Comparison of ENCODE assay signal across 19 cellular contexts in genomic region chr3:172448661-172449467, GRCh38. TPM values are rescaled to one million over a fixed set of nuclear protein-coding genes. Genes with fewer than 3 reads are reported as not detected.
DNase-seq lines count a peak whose midpoint lies in the region; ATAC-seq and TF ChIP-seq lines count a peak whose summit lies in the region.
"Had no signal": no experiment of that assay in that cellular context is flagged by ENCODE, and none has a peak within 500 bp of the region (broad histone marks: within the 10 kb centered on the region; RNA-seq: fewer than 3 reads in every experiment).

No MANE protein-coding gene starts in this region.

- in situ Hi-C loops in GM13976 (cut with MboI; ENCODE audit: low sequenced_read_pairs, unreplicated experiment) = no loop called here

- peaks cover 23% of the 10 kb centered on the region for H3K4me1 Mint-ChIP-seq in T-helper 1 cell treated with Interleukin-12 subunit alpha and Interleukin-12 subunit beta and Interleukin-4 antibody, amounts not matched to agents 30 μg/mL and 1 μg/mL, for 36 hours (ENCODE audit: low read depth)
- peaks cover 32 to 35% of the 10 kb centered on the region in 2 donors for H3K4me1 Mint-ChIP-seq in natural killer cell treated with Interleukin-12 subunit alpha and Interleukin-12 subunit beta and Interleukin-15 and Interleukin-18, amount 100 ng/mL, for 72 hours (ENCODE audit: low read depth in 2 of 2)

- no peak overlapping the region for H3K27ac Mint-ChIP-seq in T-helper 1 cell treated with Interleukin-12 subunit alpha and Interleukin-12 subunit beta and Interleukin-4 antibody, amounts not matched to agents 30 μg/mL and 1 μg/mL, for 36 hours
- H3K27ac Mint-ChIP-seq in natural killer cell treated with Interleukin-12 subunit alpha and Interleukin-12 subunit beta and Interleukin-15 and Interleukin-18, amount 100 ng/mL, for 72 hours = no peak overlapping the region
- H3K27ac Mint-ChIP-seq: type B pancreatic cell had no signal

- H3K27me3 Mint-ChIP-seq in T-helper 1 cell treated with Interleukin-12 subunit alpha and Interleukin-12 subunit beta and Interleukin-4 antibody, amounts not matched to agents 30 μg/mL and 1 μg/mL, for 36 hours (ENCODE audit: low read depth) = peaks cover 79% of the 10 kb centered on the region
- peaks cover 44 to 62% of the 10 kb centered on the region in 2 donors for H3K27me3 Mint-ChIP-seq in natural killer cell treated with Interleukin-12 subunit alpha and Interleukin-12 subunit beta and Interleukin-15 and Interleukin-18, amount 100 ng/mL, for 72 hours

- no peak for DNase-seq in T-helper 1 cell
- DNase-seq in GM13976 (ENCODE audit: low spot score) = peak; percentile 23
- DNase-seq in dorsolateral prefrontal cortex = no peak
- no peak for DNase-seq in natural killer cell treated with Interleukin-12 subunit alpha and Interleukin-12 subunit beta and Interleukin-15 and Interleukin-18, amount 100 ng/mL, for 72 hours (ENCODE audit: low spot score)
- DNase-seq in HuH-7 (ENCODE audit: low spot score) = no peak
- DNase-seq in hypothalamus (lab: John Stamatoyannopoulos, UW) = no peak
- DNase-seq: NCI-H1092; NCI-H2171; stimulated activated CD4-positive, alpha-beta T cell treated with anti-CD3 and anti-CD28 coated beads, Interleukin-4, amount 100 ng/mL, for 1 hour had no signal

- TF ChIP-seq CTCF in GM13976 (IDR thresholded peaks at IDR 0.05; ENCODE audit: borderline replicate concordance, control extremely low read depth, extremely low read depth, insufficient read depth, missing control alignments) = no peak
- TF ChIP-seq CTCF in dorsolateral prefrontal cortex (IDR thresholded peaks at IDR 0.05 in 54 of 56, conservative IDR thresholded peaks at IDR 0.05 in 2 of 56; ENCODE audit: low read depth in 1 of 56, partially characterized antibody in 56 of 56) = no peak

- peak overlapping the region in 38 of 59 donors; percentile 4 to 53 (median 32) for H3K4me3 ChIP-seq in dorsolateral prefrontal cortex

- ATAC-seq in natural killer cell treated with Interleukin-12 subunit alpha and Interleukin-12 subunit beta and Interleukin-15 and Interleukin-18, amount 100 ng/mL, for 72 hours = peak; percentile 36 to 40
- ATAC-seq in GM19324 (IDR thresholded peaks at IDR 0.05; ENCODE audit: low FRiP score, unreplicated experiment) = no peak

- H3K27ac ChIP-seq in dorsolateral prefrontal cortex = no peak overlapping the region
- H3K27ac ChIP-seq: epithelial cell of prostate, SJSA1 had no signal

- intact Hi-C loops in dorsolateral prefrontal cortex (cut with DNase I) = no loop called here

- H3K36me3 Mint-ChIP-seq in T-helper 1 cell treated with Interleukin-12 subunit alpha and Interleukin-12 subunit beta and Interleukin-4 antibody, amounts not matched to agents 30 μg/mL and 1 μg/mL, for 36 hours (ENCODE audit: low read depth) = peaks cover 10% of the 10 kb centered on the region
- peaks cover 12% of the 10 kb centered on the region for H3K36me3 Mint-ChIP-seq in natural killer cell treated with Interleukin-12 subunit alpha and Interleukin-12 subunit beta and Interleukin-15 and Interleukin-18, amount 100 ng/mL, for 72 hours
- H3K36me3 Mint-ChIP-seq: type B pancreatic cell had no signal

- H3K27me3 ChIP-seq in dorsolateral prefrontal cortex = peaks cover 9 to 86% (median 53%) of the 10 kb centered on the region in 45 donors

- H3K4me3 Mint-ChIP-seq in T-helper 1 cell treated with Interleukin-12 subunit alpha and Interleukin-12 subunit beta and Interleukin-4 antibody, amounts not matched to agents 30 μg/mL and 1 μg/mL, for 36 hours = peak overlapping the region; percentile 1
- peak overlapping the region; percentile 88 for H3K4me3 Mint-ChIP-seq in natural killer cell treated with Interleukin-12 subunit alpha and Interleukin-12 subunit beta and Interleukin-15 and Interleukin-18, amount 100 ng/mL, for 72 hours

- H3K9me3 Mint-ChIP-seq in T-helper 1 cell treated with Interleukin-12 subunit alpha and Interleukin-12 subunit beta and Interleukin-4 antibody, amounts not matched to agents 30 μg/mL and 1 μg/mL, for 36 hours = peaks cover 4% of the 10 kb centered on the region
- H3K9me3 Mint-ChIP-seq in natural killer cell treated with Interleukin-12 subunit alpha and Interleukin-12 subunit beta and Interleukin-15 and Interleukin-18, amount 100 ng/mL, for 72 hours = no peaks in the 10 kb centered on the region

RNA-seq across cellular contexts. Expression of gene GHSR, which starts 0.6 kb away (rescaled TPM):
- total RNA-seq in dorsolateral prefrontal cortex = not detected
- not detected for total RNA-seq in natural killer cell treated with Interleukin-12 subunit alpha and Interleukin-12 subunit beta and Interleukin-15 and Interleukin-18, amount 100 ng/mL, for 72 hours
- total RNA-seq: A673, Caco-2, glomerular endothelial cell, liver, right cardiac atrium, SJSA1 had no signal
